14 cellular contexts compared by ENCODE assay signal in the genomic region with DNA sequence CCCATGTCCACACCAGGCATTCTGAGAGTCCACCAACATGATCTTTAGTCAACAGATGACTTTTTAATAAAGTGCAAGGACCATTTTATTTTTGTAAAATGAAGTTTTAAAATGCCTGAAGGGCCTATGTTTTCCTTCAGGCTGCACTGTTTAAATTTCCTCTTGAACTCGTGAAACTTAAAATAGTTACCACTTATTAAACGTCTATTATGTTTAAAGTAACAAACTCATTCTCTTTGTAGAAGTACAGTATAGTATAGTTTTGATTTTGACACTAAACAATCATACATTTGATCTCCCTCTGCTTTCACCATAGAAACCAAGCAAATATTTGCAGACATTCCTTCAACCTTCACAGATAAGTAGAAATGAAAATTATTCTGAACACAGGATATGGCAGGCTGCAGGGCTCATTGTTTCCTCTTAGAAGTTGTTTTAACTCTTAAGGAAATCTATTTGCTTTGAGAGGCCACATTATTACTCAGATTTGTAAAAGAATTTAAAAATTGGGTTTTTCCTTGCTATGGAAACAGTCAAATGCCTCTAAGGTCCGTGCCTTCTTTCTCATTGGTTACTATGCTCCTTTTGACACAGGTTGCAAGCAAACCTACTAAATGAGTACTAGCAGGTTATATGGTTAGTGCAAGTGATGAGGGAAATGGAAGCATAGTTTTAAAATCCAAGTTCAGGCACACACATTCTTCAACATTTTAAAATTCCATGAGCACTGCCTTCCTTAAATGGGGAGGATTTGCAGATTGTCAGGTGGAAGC.
DNase-seq lines count a peak whose midpoint lies in the region; ATAC-seq, FAIRE-seq and TF ChIP-seq lines count a peak whose summit lies in the region.
"Had no signal": no experiment of that assay in that cellular context is flagged by ENCODE, and none has a peak within 500 bp of the region (broad histone marks: within the 10 kb centered on the region; RNA-seq: fewer than 3 reads in every experiment).

No MANE protein-coding gene starts in this region.

- no peak overlapping the region for H3K9ac ChIP-seq in GM23248
- no peak overlapping the region for H3K9ac ChIP-seq in endothelial cell of umbilical vein (replicated peaks; ENCODE audit: extremely low read depth, insufficient read depth, low read length)
- no peak overlapping the region for H3K9ac ChIP-seq in parathyroid adenoma

- H3K4me2 ChIP-seq in GM23248 (ENCODE audit: unreplicated experiment) (no peak overlapping the region), endothelial cell of umbilical vein (ENCODE audit: insufficient read depth, low read length) (no peak overlapping the region), parathyroid adenoma (ENCODE audit: low read length) (no peak overlapping the region)

- H3K27ac ChIP-seq in GM23248 (peak overlapping the region; percentile 17), endothelial cell of umbilical vein (ENCODE audit: insufficient read depth, low read depth, low read length) (no peak overlapping the region), parathyroid adenoma (peak overlapping the region; percentile 50), right cardiac atrium (ENCODE audit: low read length) (no peak overlapping the region)
- H3K27ac ChIP-seq: HL-60 had no signal

- H3K4me1 ChIP-seq in GM23248 (ENCODE audit: insufficient read depth): no peaks in the 10 kb centered on the region
- peaks cover 5% of the 10 kb centered on the region for H3K4me1 ChIP-seq in endothelial cell of umbilical vein (ENCODE audit: control insufficient read depth, extremely low read depth, insufficient read depth, low read length)
- peaks cover 29% of the 10 kb centered on the region for H3K4me1 ChIP-seq in parathyroid adenoma
- peaks cover 3% of the 10 kb centered on the region for H3K4me1 ChIP-seq in right cardiac atrium (ENCODE audit: control insufficient read depth, insufficient read depth, low read length)

- H3K36me3 Mint-ChIP-seq in T-helper 17 cell (ENCODE audit: low read depth): no peaks in the 10 kb centered on the region

- H3K79me2 ChIP-seq in GM23248 (ENCODE audit: insufficient read depth) (peaks cover 85% of the 10 kb centered on the region), endothelial cell of umbilical vein (ENCODE audit: control insufficient read depth, insufficient read depth, low read length) (no peaks in the 10 kb centered on the region), parathyroid adenoma (no peaks in the 10 kb centered on the region)

- H4K20me1 ChIP-seq in GM23248 (ENCODE audit: insufficient read depth) (no peaks in the 10 kb centered on the region), endothelial cell of umbilical vein (replicated peaks; ENCODE audit: control insufficient read depth, extremely low read depth, insufficient read depth, low read length) (no peaks in the 10 kb centered on the region)

- no TSS peak for BruUV-seq in endothelial cell of umbilical vein (replicated peaks; lab: Mats Ljungman, UMichigan)

- H3F3A ChIP-seq in GM23248 (ENCODE audit: insufficient read depth): peaks cover 4% of the 10 kb centered on the region; the same call in 1 of the 2 replicates

- H3K27me3 ChIP-seq in GM23248 (replicated peaks; ENCODE audit: insufficient read depth) (no peaks in the 10 kb centered on the region), endothelial cell of umbilical vein (ENCODE audit: control insufficient read depth in 2 of 2, insufficient read depth in 2 of 2, low read length in 2 of 2) (no peaks in the 10 kb centered on the region), parathyroid adenoma (ENCODE audit: control insufficient read depth, insufficient read depth, low read length) (no peaks in the 10 kb centered on the region), right cardiac atrium (ENCODE audit: control insufficient read depth, insufficient read depth) (no peaks in the 10 kb centered on the region)

- no peak for TF ChIP-seq CTCF in endothelial cell of umbilical vein (IDR thresholded peaks at IDR 0.05; ENCODE audit: extremely low read depth in 1 of 2, insufficient read depth in 1 of 2, low read depth in 1 of 2, low read length in 2 of 2)
- TF ChIP-seq CTCF in parathyroid adenoma (IDR thresholded peaks at IDR 0.05): no peak

- no peak for TF ChIP-seq POLR2A in endothelial cell of umbilical vein (IDR thresholded peaks at IDR 0.05; ENCODE audit: low read depth, low read length)

- intact Hi-C loops in endothelial cell of umbilical vein (cut with micrococcal nuclease): loop anchor here (1.0 kb wide), 2 partner anchors 38 to 50 kb away; no protein-coding TSS in a partner anchor
- intact Hi-C loops in right cardiac atrium (cut with DNase I): no loop called here

- H3K27me3 Mint-ChIP-seq in T-helper 17 cell: no peaks in the 10 kb centered on the region

- in situ Hi-C loops in GM23248 (cut with MboI): loop anchor here (10.0 kb wide), 1 partner anchor 372 kb away; no protein-coding TSS in a partner anchor

- H3K27ac Mint-ChIP-seq in T-helper 17 cell: peak overlapping the region; percentile 80

- CTCF ChIA-PET in endothelial cell of umbilical vein (lab: Charles Lee): interaction anchor here (0.7 to 1.6 kb wide), 3 partner anchors 8 to 50 kb away, joined by 3 to 4 read pairs (median 3); no protein-coding TSS in a partner anchor

- peak overlapping the region; percentile 77 for H3K4me3 Mint-ChIP-seq in T-helper 17 cell

- POLR2A ChIA-PET in endothelial cell of umbilical vein (lab: Charles Lee): no interaction called here

- no peaks in the 10 kb centered on the region for H3K9me2 ChIP-seq in GM23248 (ENCODE audit: insufficient read depth)

- H3K4me1 Mint-ChIP-seq in T-helper 17 cell: peaks cover 60% of the 10 kb centered on the region

- ATAC-seq in T-helper 17 cell (peak; percentile 63), right cardiac atrium (no peak)

- dilution Hi-C loops in endothelial cell of umbilical vein (cut with MboI; ENCODE audit: extremely low pct_ligation_motif_present, low sequenced_read_pairs): no loop called here

- no peak overlapping the region for H3K4me3 ChIP-seq in GM23248
- H3K4me3 ChIP-seq in endothelial cell of umbilical vein (replicated peaks in 1 of 3; ENCODE audit: insufficient read depth in 1 of 3, low read depth in 1 of 3, low read length in 3 of 3): no peak overlapping the region
- H3K4me3 ChIP-seq in parathyroid adenoma (ENCODE audit: low read depth, low read length): no peak overlapping the region
- H3K4me3 ChIP-seq in right cardiac atrium (ENCODE audit: low read length): no peak overlapping the region
- H3K4me3 ChIP-seq: lung had no signal

- WGBS in GM23248 (ENCODE audit: low coverage in 1 of 2, low lambda C conversion rate in 2 of 2, missing lambda C conversion rate in 2 of 2), 2 experiments: 49 to 58% methylated on average over 3 of the region's 3 CpGs
- 31% methylated on average over 3 of the region's 3 CpGs for WGBS in right cardiac atrium

- no peaks in the 10 kb centered on the region for H3K36me3 ChIP-seq in GM23248 (ENCODE audit: low read depth)
- no peaks in the 10 kb centered on the region for H3K36me3 ChIP-seq in endothelial cell of umbilical vein (ENCODE audit: control insufficient read depth in 2 of 2, extremely low read depth in 1 of 2, insufficient read depth in 2 of 2, low read length in 2 of 2)
- no peaks in the 10 kb centered on the region for H3K36me3 ChIP-seq in parathyroid adenoma (ENCODE audit: control insufficient read depth, insufficient read depth, low read length)

- FAIRE-seq in endothelial cell of umbilical vein (lab: Jason Lieb, UNC): peak; percentile 24
- FAIRE-seq: GM12891 had no signal

- H2AFZ ChIP-seq in GM23248: no peak overlapping the region
- no peak overlapping the region for H2AFZ ChIP-seq in endothelial cell of umbilical vein (ENCODE audit: low read depth, low read length)
- H2AFZ ChIP-seq in parathyroid adenoma: no peak overlapping the region

- H3K9me3 ChIP-seq in GM23248 (ENCODE audit: low read depth) (no peaks in the 10 kb centered on the region), T-helper 17 cell (ENCODE audit: control insufficient read depth, low read length, poor library complexity, severe bottlenecking) (no peaks in the 10 kb centered on the region), endothelial cell of umbilical vein (replicated peaks; ENCODE audit: control insufficient read depth, insufficient read depth, low read length) (no peaks in the 10 kb centered on the region), parathyroid adenoma (ENCODE audit: control insufficient read depth, low read length) (no peaks in the 10 kb centered on the region), right cardiac atrium (ENCODE audit: control insufficient read depth, low read length) (no peaks in the 10 kb centered on the region)

- no peaks in the 10 kb centered on the region for H3K9me1 ChIP-seq in endothelial cell of umbilical vein (replicated peaks; ENCODE audit: control insufficient read depth, extremely low read depth, insufficient read depth, low read length)

- DNase-seq in GM23248: no peak
- DNase-seq in T-helper 17 cell: no peak
- DNase-seq in endothelial cell of umbilical vein (ENCODE audit: low read depth, low spot score): peak; percentile 69
- no peak for DNase-seq in HUDEP-2 (lab: John Stamatoyannopoulos, UW; ENCODE audit: unreplicated experiment in 76 of 76)
- DNase-seq in HuH-7 (ENCODE audit: low spot score): no peak
- no peak for DNase-seq in right cardiac atrium
- DNase-seq in Ammon's horn (ENCODE audit: low spot score): no peak
- DNase-seq: DMS 273 treated with DMSO at 0.1 percent for 48 hours, NCI-H1092 treated with DMSO at 0.1 percent for 48 hours, NCI-H69 had no signal

TF ChIP-seq in endothelial cell of umbilical vein, 7 proteins besides CTCF, POLR2A, EP300 and RAD21:
- TF ChIP-seq, protein P1, sequence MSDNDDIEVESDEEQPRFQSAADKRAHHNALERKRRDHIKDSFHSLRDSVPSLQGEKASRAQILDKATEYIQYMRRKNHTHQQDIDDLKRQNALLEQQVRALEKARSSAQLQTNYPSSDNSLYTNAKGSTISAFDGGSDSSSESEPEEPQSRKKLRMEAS (IDR thresholded peaks at IDR 0.05; ENCODE audit: insufficient read depth, insufficient read length): no peak

Comparison
In these comparisons a context has a peak if more than half of its experiments do, and no peak if none do; other contexts are left out.
1. H3K27ac ChIP-seq: peak in GM23248 (single experiment) and parathyroid adenoma (single experiment); none in endothelial cell of umbilical vein (single experiment) and right cardiac atrium (single experiment).